In genomic region chr9:99019523-99020331, GRCh38 we compare ENCODE assay signal across 9 cellular contexts.
DNase-seq lines count a peak whose midpoint lies in the region; ATAC-seq, FAIRE-seq and TF ChIP-seq lines count a peak whose summit lies in the region.
"Had no signal": no experiment of that assay in that cellular context is flagged by ENCODE, and none has a peak within 500 bp of the region (broad histone marks: within the 10 kb centered on the region; RNA-seq: fewer than 3 reads in every experiment).

No MANE protein-coding gene starts in this region.

- H3K4me1 Mint-ChIP-seq in activated naive CD8-positive, alpha-beta T cell treated with anti-CD3 and anti-CD28 coated beads for 36 hours, result peaks cover 4% of the 10 kb centered on the region

- H3K27ac ChIP-seq in sigmoid colon, result peak overlapping the region; percentile 24 to 78 (median 68)

- no peaks in the 10 kb centered on the region for H3K27me3 Mint-ChIP-seq in activated naive CD8-positive, alpha-beta T cell treated with anti-CD3 and anti-CD28 coated beads for 36 hours

- intact Hi-C loops in sigmoid colon (cut with DNase I), result no loop called here

- peak; percentile 74 for DNase-seq in H54 (ENCODE audit: insufficient read length, low spot score)
- peak; percentile 88 for DNase-seq in adipocyte (ENCODE audit: low read depth)
- peak; percentile 46 for DNase-seq in foreskin melanocyte
- no peak for DNase-seq in sigmoid colon
- no peak for DNase-seq in NK-92 treated with Interleukin-12 subunit alpha and Interleukin-12 subunit beta, amount 100 ng/mL, for 24 hours (lab: John Stamatoyannopoulos, UW)
- DNase-seq in activated naive CD8-positive, alpha-beta T cell treated with anti-CD3 and anti-CD28 coated beads for 36 hours, result no peak
- no peak for DNase-seq in NCI-H510A treated with DMSO at 0.1 percent for 48 hours (lab: John Stamatoyannopoulos, UW)
- DNase-seq: activated T-cell treated with anti-CD3 and anti-CD28 coated beads, Interleukin-2, amount 50 U/mL, for 4 hours had no signal

- WGBS in sigmoid colon, 2 donors, result 72 to 82% methylated on average over 3 of the region's 3 CpGs

- H3K4me3 Mint-ChIP-seq in activated naive CD8-positive, alpha-beta T cell treated with anti-CD3 and anti-CD28 coated beads for 36 hours, result no peak overlapping the region
- H3K4me3 Mint-ChIP-seq: activated T-cell treated with anti-CD3 and anti-CD28 coated beads, Interleukin-2, amount 50 U/mL, for 4 hours had no signal

- peak in 1 of 4 donors; percentile 45 for TF ChIP-seq EP300 in sigmoid colon (IDR thresholded peaks at IDR 0.05)

- TF ChIP-seq POLR2A in H54 (IDR thresholded peaks at IDR 0.05; ENCODE audit: low read depth, low read length) (no peak), sigmoid colon (IDR thresholded peaks at IDR 0.05) (no peak)

- H3K27ac Mint-ChIP-seq in activated naive CD8-positive, alpha-beta T cell treated with anti-CD3 and anti-CD28 coated beads for 36 hours, result no peak overlapping the region

- H3K27me3 ChIP-seq in adipocyte (replicated peaks; ENCODE audit: control insufficient read depth, insufficient read depth, low read length) (peaks cover 2% of the 10 kb centered on the region), sigmoid colon (no peaks in the 10 kb centered on the region)

- no peaks in the 10 kb centered on the region for H3K9me3 Mint-ChIP-seq in activated naive CD8-positive, alpha-beta T cell treated with anti-CD3 and anti-CD28 coated beads for 36 hours
- H3K9me3 Mint-ChIP-seq: activated T-cell treated with anti-CD3 and anti-CD28 coated beads, Interleukin-2, amount 50 U/mL, for 4 hours had no signal

- no peak for TF ChIP-seq CTCF in sigmoid colon (IDR thresholded peaks at IDR 0.05)

- no peak overlapping the region for H3K9ac ChIP-seq in adipocyte (ENCODE audit: low read length)

- FAIRE-seq in H54 (lab: Jason Lieb, UNC), result no peak

- no peak for ATAC-seq in HG03571 (IDR thresholded peaks at IDR 0.05; ENCODE audit: unreplicated experiment)
- ATAC-seq: activated T-cell treated with anti-CD3 and anti-CD28 coated beads, Interleukin-2, amount 50 U/mL, for 4 hours had no signal

- H3K36me3 ChIP-seq in adipocyte (ENCODE audit: control insufficient read depth, insufficient read depth, low read length, severe bottlenecking) (peaks cover 38% of the 10 kb centered on the region), sigmoid colon (peaks cover 0 to 77% (median 25%) of the 10 kb centered on the region in 4 donors)

- peaks cover 25% of the 10 kb centered on the region for H3K4me1 ChIP-seq in adipocyte (ENCODE audit: control insufficient read depth, insufficient read depth, low read length)
- H3K4me1 ChIP-seq in sigmoid colon, result peaks cover 0 to 29% (median 18%) of the 10 kb centered on the region in 4 donors

- no peaks in the 10 kb centered on the region for H3K36me3 Mint-ChIP-seq in activated naive CD8-positive, alpha-beta T cell treated with anti-CD3 and anti-CD28 coated beads for 36 hours

- H3K9me3 ChIP-seq in adipocyte (ENCODE audit: control insufficient read depth, low read length) (no peaks in the 10 kb centered on the region), sigmoid colon (no peaks in the 10 kb centered on the region)

- H3K4me3 ChIP-seq in adipocyte (ENCODE audit: low read length), result no peak overlapping the region
- no peak overlapping the region for H3K4me3 ChIP-seq in sigmoid colon

Comparison
In these comparisons a context has a peak if more than half of its experiments do, and no peak if none do; other contexts are left out.
1. DNase-seq: peak in H54 (single experiment), adipocyte (single experiment) and foreskin melanocyte (single experiment); none in sigmoid colon (single experiment), NK-92 treated with Interleukin-12 subunit alpha and Interleukin-12 subunit beta, amount 100 ng/mL, for 24 hours (single experiment), activated naive CD8-positive, alpha-beta T cell treated with anti-CD3 and anti-CD28 coated beads for 36 hours (single experiment) and NCI-H510A treated with DMSO at 0.1 percent for 48 hours (single experiment).